9 cellular contexts compared by ENCODE assay signal in genomic region chr20:2874456-2874855, GRCh38. TPM values are rescaled to one million over a fixed set of nuclear protein-coding genes. Genes with fewer than 3 reads are reported as not detected.
A peak's percentile ranks its signal among the peaks of the same experiment; 100 is the strongest.
DNase-seq lines count a peak whose midpoint lies in the region; ATAC-seq and TF ChIP-seq lines count a peak whose summit lies in the region.
"Had no signal": no experiment of that assay in that cellular context is flagged by ENCODE, and none has a peak within 500 bp of the region (broad histone marks: within the 10 kb centered on the region; RNA-seq: fewer than 3 reads in every experiment).

No MANE protein-coding gene starts in this region.

- H3K4me3 ChIP-seq in CD8-positive, alpha-beta memory T cell (ENCODE audit: low read length), result peak overlapping the region; percentile 83
- H3K4me3 ChIP-seq in brain microvascular endothelial cell (ENCODE audit: low read depth, low read length), result peak overlapping the region; percentile 87

- no peak for ATAC-seq in GM21717 (IDR thresholded peaks at IDR 0.05; ENCODE audit: unreplicated experiment)

- H3K36me3 Mint-ChIP-seq in CD8-positive, alpha-beta memory T cell, result peaks cover 0 to 12% (median 5%) of the 10 kb centered on the region in 3 donors
- peaks cover 2% of the 10 kb centered on the region for H3K36me3 Mint-ChIP-seq in mesothelial cell of epicardium

- H3K27ac Mint-ChIP-seq in CD8-positive, alpha-beta memory T cell, result peak overlapping the region; percentile 37 to 81 (median 72)
- no peak overlapping the region for H3K27ac Mint-ChIP-seq in mesothelial cell of epicardium

- in situ Hi-C loops in brain microvascular endothelial cell (cut with HindIII; ENCODE audit: low pct_ligation_motif_present, low sequenced_read_pairs), result no loop called here

- CTCF ChIA-PET in CD8-positive, alpha-beta memory T cell (lab: Charles Lee), result no interaction called here

- peak overlapping the region; percentile 76 for H3K27ac ChIP-seq in CD8-positive, alpha-beta memory T cell (ENCODE audit: low read depth, low read length)
- H3K27ac ChIP-seq in KOPT-K1 (ENCODE audit: low read depth, low read length, poor library complexity, severe bottlenecking), result peak overlapping the region; percentile 87
- H3K27ac ChIP-seq in brain microvascular endothelial cell, result no peak overlapping the region

- no peaks in the 10 kb centered on the region for H3K27me3 Mint-ChIP-seq in CD8-positive, alpha-beta memory T cell
- H3K27me3 Mint-ChIP-seq in mesothelial cell of epicardium (ENCODE audit: low read depth), result peaks cover 28% of the 10 kb centered on the region

- POLR2A ChIA-PET in CD8-positive, alpha-beta memory T cell (lab: Charles Lee), result no interaction called here

- H3K4me1 Mint-ChIP-seq in CD8-positive, alpha-beta memory T cell, result peaks cover 50 to 61% (median 58%) of the 10 kb centered on the region in 3 donors
- peaks cover 39% of the 10 kb centered on the region for H3K4me1 Mint-ChIP-seq in mesothelial cell of epicardium

- H3K27me3 ChIP-seq in CD8-positive, alpha-beta memory T cell (ENCODE audit: insufficient read depth, low read length, poor library complexity, severe bottlenecking), result no peaks in the 10 kb centered on the region
- no peaks in the 10 kb centered on the region for H3K27me3 ChIP-seq in brain microvascular endothelial cell (replicated peaks)

- H3K9me3 Mint-ChIP-seq in CD8-positive, alpha-beta memory T cell, result no peaks in the 10 kb centered on the region
- no peaks in the 10 kb centered on the region for H3K9me3 Mint-ChIP-seq in mesothelial cell of epicardium

- no peaks in the 10 kb centered on the region for H3K36me3 ChIP-seq in CD8-positive, alpha-beta memory T cell (ENCODE audit: insufficient read depth, low read length)
- peaks cover 28% of the 10 kb centered on the region for H3K36me3 ChIP-seq in KOPT-K1 (ENCODE audit: insufficient read depth, low read length)
- no peaks in the 10 kb centered on the region for H3K36me3 ChIP-seq in brain microvascular endothelial cell (replicated peaks)

- no peak for DNase-seq in CD8-positive, alpha-beta memory T cell
- no peak for DNase-seq in brain microvascular endothelial cell
- no peak for DNase-seq in mesothelial cell of epicardium (ENCODE audit: low spot score in 2 of 2, unreplicated experiment in 2 of 2)
- no peak for DNase-seq in NCI-H774 (lab: John Stamatoyannopoulos, UW)
- DNase-seq in iPS-NIHi7 (ENCODE audit: extremely low spot score), result no peak
- DNase-seq in MV-4-11 (lab: John Stamatoyannopoulos, UW), result no peak

- TF ChIP-seq CTCF in brain microvascular endothelial cell (IDR thresholded peaks at IDR 0.05; ENCODE audit: low read depth, low read length, missing control alignments) (no peak), mesothelial cell of epicardium (IDR thresholded peaks at IDR 0.05; ENCODE audit: unreplicated experiment) (no peak)

- peak overlapping the region; percentile 81 to 94 (median 90) for H3K4me3 Mint-ChIP-seq in CD8-positive, alpha-beta memory T cell
- peak overlapping the region; percentile 88 for H3K4me3 Mint-ChIP-seq in mesothelial cell of epicardium

- H3K4me1 ChIP-seq in CD8-positive, alpha-beta memory T cell (ENCODE audit: insufficient read depth, low read length), result peaks cover 39% of the 10 kb centered on the region

- H3K9me3 ChIP-seq in CD8-positive, alpha-beta memory T cell (ENCODE audit: low read length), result no peaks in the 10 kb centered on the region
- no peaks in the 10 kb centered on the region for H3K9me3 ChIP-seq in KOPT-K1 (ENCODE audit: insufficient read depth, low read length, poor library complexity, severe bottlenecking)

RNA-seq across cellular contexts. Expression of gene PTPRA, which starts 1.2 kb away (rescaled TPM):
- total RNA-seq in CD8-positive, alpha-beta memory T cell, result 10 to 100 TPM; 51.6 to 57.8 TPM
- polyA plus RNA-seq in CD8-positive, alpha-beta memory T cell, result 56.9 TPM
- 62.5 to 67.0 TPM (median 65.2 TPM) in 3 replicates for total RNA-seq in mesothelial cell of epicardium

RNA-seq across cellular contexts. Expression of gene VPS16, which starts 33.9 kb away (rescaled TPM):
- 10 to 100 TPM; 47.8 to 49.1 TPM for total RNA-seq in CD8-positive, alpha-beta memory T cell
- 40.1 TPM for polyA plus RNA-seq in CD8-positive, alpha-beta memory T cell
- total RNA-seq in mesothelial cell of epicardium, result 46.0 to 51.6 TPM (median 47.7 TPM) in 3 replicates

RNA-seq across cellular contexts. Expression of gene PCED1A, which starts 34.0 kb away (rescaled TPM):
- 10 to 100 TPM; 30.8 to 34.0 TPM for total RNA-seq in CD8-positive, alpha-beta memory T cell
- polyA plus RNA-seq in CD8-positive, alpha-beta memory T cell, result 20.2 TPM
- 108 to 113 TPM (median 108 TPM) in 3 replicates for total RNA-seq in mesothelial cell of epicardium

RNA-seq across cellular contexts. Expression of gene TMEM239, which starts 58.3 kb away (rescaled TPM):
- not detected for total RNA-seq in CD8-positive, alpha-beta memory T cell
- not detected for polyA plus RNA-seq in CD8-positive, alpha-beta memory T cell
- total RNA-seq in mesothelial cell of epicardium, result not detected in 3 replicates
- total RNA-seq: renal cortical epithelial cell had no signal

RNA-seq across cellular contexts. Expression of gene C20orf141, which starts 59.7 kb away (rescaled TPM):
- not detected for total RNA-seq in CD8-positive, alpha-beta memory T cell
- not detected for polyA plus RNA-seq in CD8-positive, alpha-beta memory T cell
- total RNA-seq in mesothelial cell of epicardium, result not detected in 3 replicates
- total RNA-seq: renal cortical epithelial cell had no signal
